In genomic region chr16:53736297-53736696, GRCh38 we compare ENCODE assay signal across 25 cellular contexts.
"Had no signal": no experiment of that assay in that cellular context is flagged by ENCODE, and none has a peak within 500 bp of the region (broad histone marks: within the 10 kb centered on the region; RNA-seq: fewer than 3 reads in every experiment).

No MANE protein-coding gene starts in this region.

- H3K27ac Mint-ChIP-seq: immature natural killer cell; nephron; progenitor cell of endocrine pancreas; stimulated activated naive CD8-positive, alpha-beta T cell treated with anti-CD3 and anti-CD28 coated beads, Interleukin-15, Interleukin-2, amounts not matched to agents 100 ng/mL and 50 ng/mL, for 24 hours; type B pancreatic cell had no signal

- H3K36me3 Mint-ChIP-seq: immature natural killer cell; naive thymus-derived CD8-positive, alpha-beta T cell; type B pancreatic cell had no signal

- H3K27me3 Mint-ChIP-seq: naive thymus-derived CD8-positive, alpha-beta T cell; progenitor cell of endocrine pancreas; stimulated activated naive CD8-positive, alpha-beta T cell treated with anti-CD3 and anti-CD28 coated beads, Interleukin-15, Interleukin-2, amounts not matched to agents 100 ng/mL and 50 ng/mL, for 24 hours had no signal

- H3K4me3 Mint-ChIP-seq: immature natural killer cell; naive thymus-derived CD8-positive, alpha-beta T cell; nephron; stimulated activated naive CD8-positive, alpha-beta T cell treated with anti-CD3 and anti-CD28 coated beads, Interleukin-15, Interleukin-2, amounts not matched to agents 100 ng/mL and 50 ng/mL, for 24 hours; type B pancreatic cell had no signal

- H3K27ac ChIP-seq: left lung, lower lobe of right lung, ovary, right atrium auricular region, right lobe of liver, tibial nerve, uterus had no signal

- DNase-seq: hypothalamus; immature natural killer cell; kidney; left colon; left lung; lower lobe of right lung; mammary epithelial cell; mesenchymal stem cell; naive thymus-derived CD8-positive, alpha-beta T cell; ovary; right lobe of liver; stimulated activated CD4-positive, alpha-beta T cell treated with anti-CD3 and anti-CD28 coated beads, Interleukin-12 subunit alpha, Interleukin-12 subunit beta, amount 100 ng/mL, for 4 hours; stimulated activated CD4-positive, alpha-beta T cell treated with anti-CD3 and anti-CD28 coated beads, Interleukin-15, amount 100 ng/mL, for 24 hours; stimulated activated CD4-positive, alpha-beta T cell treated with anti-CD3 and anti-CD28 coated beads, Interleukin-2, amount 100 ng/mL, for 24 hours; stimulated activated CD4-positive, alpha-beta T cell treated with anti-CD3 and anti-CD28 coated beads, Interleukin-4, amount 100 ng/mL, for 1 hour; stimulated activated naive CD4-positive, alpha-beta T cell; substantia nigra; uterus had no signal

- ATAC-seq: left colon; left lung; lower lobe of right lung; naive thymus-derived CD8-positive, alpha-beta T cell; right lobe of liver had no signal

- H3K36me3 ChIP-seq: left lung, lower lobe of right lung, ovary, right atrium auricular region, right lobe of liver, tibial nerve, uterus had no signal

- H3K9me3 ChIP-seq: left lung, lower lobe of right lung, ovary, right atrium auricular region, right lobe of liver, tibial nerve, uterus had no signal

- H3K27me3 ChIP-seq: left lung, ovary, right atrium auricular region, right lobe of liver, tibial nerve, uterus had no signal

- H3K4me3 ChIP-seq: left lung, lower lobe of right lung, ovary, right atrium auricular region, right lobe of liver, smooth muscle cell, tibial nerve, uterus had no signal

- H3K9me3 Mint-ChIP-seq: immature natural killer cell; naive thymus-derived CD8-positive, alpha-beta T cell; nephron; stimulated activated naive CD8-positive, alpha-beta T cell treated with anti-CD3 and anti-CD28 coated beads, Interleukin-15, Interleukin-2, amounts not matched to agents 100 ng/mL and 50 ng/mL, for 24 hours; type B pancreatic cell had no signal
